8 cellular contexts compared by ENCODE assay signal in the genomic region with DNA sequence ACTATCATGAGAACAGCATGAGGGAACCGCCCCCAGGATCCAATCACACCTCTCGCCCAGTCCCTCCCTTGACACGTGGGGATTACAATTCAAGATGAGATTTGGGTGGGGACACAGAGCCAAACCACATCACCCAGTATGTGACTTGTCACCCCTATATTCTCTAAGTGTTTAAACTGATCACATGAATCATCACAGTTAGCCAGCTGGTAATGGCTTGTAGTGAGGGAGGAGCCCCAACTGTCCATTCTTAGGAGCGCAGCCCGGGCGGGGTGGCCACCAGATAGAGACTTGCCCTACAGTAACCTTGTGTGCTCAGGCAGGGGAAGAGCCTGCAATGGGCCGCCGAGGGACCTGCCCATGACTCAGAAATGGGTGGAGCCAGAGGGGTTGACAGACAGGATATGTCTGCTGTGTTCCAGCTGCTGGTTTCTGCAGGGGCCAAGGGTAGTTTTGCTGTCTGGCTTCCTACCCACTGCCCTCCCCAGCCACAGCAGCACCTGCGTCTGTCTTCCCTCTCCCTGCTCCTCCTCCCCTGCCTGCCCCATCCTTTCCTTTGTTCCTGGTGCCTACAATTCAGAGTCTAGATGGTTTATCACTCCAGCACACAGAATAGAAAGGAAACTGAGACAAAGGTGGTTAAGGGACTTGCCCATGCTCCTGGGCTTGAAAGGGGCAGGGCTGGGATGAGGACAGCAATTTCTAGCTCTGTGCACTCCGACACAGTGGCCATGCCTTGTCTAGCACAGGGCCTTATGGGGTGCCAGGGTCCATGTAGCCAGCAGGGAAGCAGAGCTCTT. TPM values are rescaled to one million over a fixed set of nuclear protein-coding genes. Genes with fewer than 3 reads are reported as not detected.
A peak's percentile ranks its signal among the peaks of the same experiment; 100 is the strongest.
DNase-seq lines count a peak whose midpoint lies in the region; ATAC-seq, FAIRE-seq and TF ChIP-seq lines count a peak whose summit lies in the region.

No MANE protein-coding gene starts in this region.

- intact Hi-C loops in PC-9 (cut with micrococcal nuclease; ENCODE audit: unreplicated experiment) (no loop called here), pancreas (cut with DNase I) (no loop called here), thyroid gland (cut with DNase I) (no loop called here)

- H3K27me3 ChIP-seq in PC-9 (ENCODE audit: insufficient read depth, low read depth): no peaks in the 10 kb centered on the region
- no peaks in the 10 kb centered on the region for H3K27me3 ChIP-seq in pancreas
- H3K27me3 ChIP-seq in thyroid gland: no peaks in the 10 kb centered on the region

- TF ChIP-seq CTCF in PC-9 (conservative IDR thresholded peaks at IDR 0.05): no peak
- no peak for TF ChIP-seq CTCF in fibroblast of the aortic adventitia (IDR thresholded peaks at IDR 0.05; ENCODE audit: insufficient read depth, low read length)
- TF ChIP-seq CTCF in pancreas (IDR thresholded peaks at IDR 0.05): no peak
- no peak for TF ChIP-seq CTCF in thyroid gland (IDR thresholded peaks at IDR 0.05)

- CTCF ChIA-PET in PC-9 (lab: Charles Lee): interaction anchor here (0.6 kb wide), 1 partner anchor 1036 kb away, joined by 3 read pairs; no protein-coding TSS in a partner anchor

- no peaks in the 10 kb centered on the region for H3K79me2 ChIP-seq in PC-9 (ENCODE audit: low read depth)

- no peak for TF ChIP-seq POLR2A in thyroid gland (IDR thresholded peaks at IDR 0.05)

- peak overlapping the region; percentile 69 for H3K4me2 ChIP-seq in PC-9

- H3K9me3 ChIP-seq in PC-9 (ENCODE audit: insufficient read depth, low read depth): no peaks in the 10 kb centered on the region; the same call in 1 of the 2 replicates
- H3K9me3 ChIP-seq in pancreas: no peaks in the 10 kb centered on the region
- no peaks in the 10 kb centered on the region for H3K9me3 ChIP-seq in thyroid gland

- H3K27ac ChIP-seq in PC-9 (peak overlapping the region; percentile 69), pancreas (peak overlapping the region in 1 of 4 donors; percentile 15), thyroid gland (peak overlapping the region in 2 of 3 donors; percentile 42 to 48)

- POLR2A ChIA-PET in PC-9 (lab: Charles Lee; ENCODE audit: unreplicated experiment): no interaction called here

- FAIRE-seq in pancreas (lab: Jason Lieb, UNC): no peak

- ATAC-seq in GM19035 (IDR thresholded peaks at IDR 0.05; ENCODE audit: unreplicated experiment) (peak; percentile 87), HG03135 (IDR thresholded peaks at IDR 0.05; ENCODE audit: unreplicated experiment) (peak; percentile 84), pancreas (peak; percentile 50 to 93 (median 89))

- H3K4me1 ChIP-seq in PC-9 (replicated peaks; ENCODE audit: insufficient read depth) (peaks cover 26% of the 10 kb centered on the region), pancreas (peaks cover 3 to 9% (median 8%) of the 10 kb centered on the region in 3 donors), thyroid gland (peaks cover 11 to 39% of the 10 kb centered on the region in 2 donors)

- H3K9me2 ChIP-seq in PC-9 (ENCODE audit: insufficient read depth): no peaks in the 10 kb centered on the region

- WGBS in pancreas, 2 donors: 74 to 80% methylated on average over 10 of the region's 10 CpGs
- 53 to 60% methylated on average over 10 of the region's 10 CpGs for WGBS in thyroid gland, 2 donors

- peak; percentile 92 to 95 for DNase-seq in AML-193 (lab: John Stamatoyannopoulos, UW)
- peak; percentile 83 to 93 for DNase-seq in PC-9
- DNase-seq in activated T-helper 1 cell treated with Interleukin-2 at 50 U/mL for 16 hours (ENCODE audit: low read depth): peak; percentile 80
- DNase-seq in fibroblast of the aortic adventitia (ENCODE audit: low read depth): peak; percentile 84
- peak in 5 of 6 donors; percentile 36 to 79 (median 44) for DNase-seq in pancreas
- peak; percentile 59 to 67 for DNase-seq in thyroid gland

- H4K20me1 ChIP-seq in PC-9 (ENCODE audit: insufficient read depth): no peaks in the 10 kb centered on the region

- H3K4me3 ChIP-seq in PC-9: peak overlapping the region; percentile 25; the same call in 1 of the 2 replicates
- H3K4me3 ChIP-seq in fibroblast of the aortic adventitia (ENCODE audit: low read depth, low read length): no peak overlapping the region
- no peak overlapping the region for H3K4me3 ChIP-seq in pancreas
- no peak overlapping the region for H3K4me3 ChIP-seq in thyroid gland (replicated peaks in 1 of 3)

- no TSS peak for BruUV-seq in PC-9 (replicated peaks; lab: Mats Ljungman, UMichigan)

- H3F3A ChIP-seq in PC-9 (ENCODE audit: insufficient read depth, low read depth): peaks cover 11% of the 10 kb centered on the region

- H3K36me3 ChIP-seq in PC-9 (ENCODE audit: low read depth) (no peaks in the 10 kb centered on the region), pancreas (no peaks in the 10 kb centered on the region), thyroid gland (no peaks in the 10 kb centered on the region)

- no peak overlapping the region for H2AFZ ChIP-seq in PC-9

RNA-seq across cellular contexts. Expression of a gene that starts 9.2 kb away (rescaled TPM):
- total RNA-seq in PC-9 (2021): 4.4 and 5.6 TPM in 2 replicates
- 0.08 and 0.09 TPM in 2 replicates for total RNA-seq in fibroblast of the aortic adventitia (ENCODE audit: low replicate concordance)
- total RNA-seq in pancreas: 10 to 100 TPM in 1 of 6 donors, 1 to 10 TPM in 5; 1.6 to 10.3 (median 4.0) TPM
- polyA plus RNA-seq in pancreas: 1 to 10 TPM; 3.4 to 7.8 TPM
- 10 to 100 TPM; 13.8 to 34.1 (median 18.9) TPM for total RNA-seq in thyroid gland
